ENCODE assay signal across 1 cellular context in the genomic region with DNA sequence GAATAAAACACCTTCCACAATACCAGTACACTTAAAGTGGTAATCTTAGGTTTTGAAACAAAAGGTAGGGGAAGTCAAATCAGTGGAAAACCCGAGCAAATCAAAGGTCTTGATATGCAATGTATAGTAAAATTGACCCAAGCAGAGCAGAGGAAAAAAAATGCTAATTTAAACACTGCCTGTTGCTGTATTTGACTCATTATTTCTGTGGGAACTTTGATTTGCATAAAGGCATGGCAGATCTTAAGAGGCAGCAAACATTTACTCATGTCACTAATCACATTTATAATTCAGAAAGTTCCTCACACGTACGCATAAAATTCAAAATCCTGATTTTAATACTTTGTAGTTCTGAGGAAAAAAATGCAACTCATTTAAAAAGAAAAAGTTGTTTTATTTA.
TF ChIP-seq lines count a peak whose summit lies in the region.

No MANE protein-coding gene starts in this region.

TF ChIP-seq in GM23338, 12 proteins besides CTCF, POLR2A, EP300 and RAD21 (continued from another document):
- TF ChIP-seq, protein P1, sequence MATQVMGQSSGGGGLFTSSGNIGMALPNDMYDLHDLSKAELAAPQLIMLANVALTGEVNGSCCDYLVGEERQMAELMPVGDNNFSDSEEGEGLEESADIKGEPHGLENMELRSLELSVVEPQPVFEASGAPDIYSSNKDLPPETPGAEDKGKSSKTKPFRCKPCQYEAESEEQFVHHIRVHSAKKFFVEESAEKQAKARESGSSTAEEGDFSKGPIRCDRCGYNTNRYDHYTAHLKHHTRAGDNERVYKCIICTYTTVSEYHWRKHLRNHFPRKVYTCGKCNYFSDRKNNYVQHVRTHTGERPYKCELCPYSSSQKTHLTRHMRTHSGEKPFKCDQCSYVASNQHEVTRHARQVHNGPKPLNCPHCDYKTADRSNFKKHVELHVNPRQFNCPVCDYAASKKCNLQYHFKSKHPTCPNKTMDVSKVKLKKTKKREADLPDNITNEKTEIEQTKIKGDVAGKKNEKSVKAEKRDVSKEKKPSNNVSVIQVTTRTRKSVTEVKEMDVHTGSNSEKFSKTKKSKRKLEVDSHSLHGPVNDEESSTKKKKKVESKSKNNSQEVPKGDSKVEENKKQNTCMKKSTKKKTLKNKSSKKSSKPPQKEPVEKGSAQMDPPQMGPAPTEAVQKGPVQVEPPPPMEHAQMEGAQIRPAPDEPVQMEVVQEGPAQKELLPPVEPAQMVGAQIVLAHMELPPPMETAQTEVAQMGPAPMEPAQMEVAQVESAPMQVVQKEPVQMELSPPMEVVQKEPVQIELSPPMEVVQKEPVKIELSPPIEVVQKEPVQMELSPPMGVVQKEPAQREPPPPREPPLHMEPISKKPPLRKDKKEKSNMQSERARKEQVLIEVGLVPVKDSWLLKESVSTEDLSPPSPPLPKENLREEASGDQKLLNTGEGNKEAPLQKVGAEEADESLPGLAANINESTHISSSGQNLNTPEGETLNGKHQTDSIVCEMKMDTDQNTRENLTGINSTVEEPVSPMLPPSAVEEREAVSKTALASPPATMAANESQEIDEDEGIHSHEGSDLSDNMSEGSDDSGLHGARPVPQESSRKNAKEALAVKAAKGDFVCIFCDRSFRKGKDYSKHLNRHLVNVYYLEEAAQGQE (IDR thresholded peaks at IDR 0.05; ENCODE audit: unreplicated experiment), result no peak
- TF ChIP-seq CREB1 (CRISPR knock-in tag; IDR thresholded peaks at IDR 0.05; ENCODE audit: low read depth) (no peak), NANOG (IDR thresholded peaks at IDR 0.05; ENCODE audit: borderline replicate concordance) (no peak), STAT1 (IDR thresholded peaks at IDR 0.05; ENCODE audit: unreplicated experiment) (no peak), JUNB (IDR thresholded peaks at IDR 0.05; ENCODE audit: unreplicated experiment) (no peak), ZNF114 (CRISPR knock-in tag; IDR thresholded peaks at IDR 0.05) (no peak), POLR2AphosphoS5 (IDR thresholded peaks at IDR 0.05; ENCODE audit: low read depth) (no peak), ZNF331 (CRISPR knock-in tag; IDR thresholded peaks at IDR 0.05; ENCODE audit: low read depth) (no peak), EZH2phosphoT487 (IDR thresholded peaks at IDR 0.05; ENCODE audit: unreplicated experiment) (no peak)
- TF ChIP-seq, protein P2, sequence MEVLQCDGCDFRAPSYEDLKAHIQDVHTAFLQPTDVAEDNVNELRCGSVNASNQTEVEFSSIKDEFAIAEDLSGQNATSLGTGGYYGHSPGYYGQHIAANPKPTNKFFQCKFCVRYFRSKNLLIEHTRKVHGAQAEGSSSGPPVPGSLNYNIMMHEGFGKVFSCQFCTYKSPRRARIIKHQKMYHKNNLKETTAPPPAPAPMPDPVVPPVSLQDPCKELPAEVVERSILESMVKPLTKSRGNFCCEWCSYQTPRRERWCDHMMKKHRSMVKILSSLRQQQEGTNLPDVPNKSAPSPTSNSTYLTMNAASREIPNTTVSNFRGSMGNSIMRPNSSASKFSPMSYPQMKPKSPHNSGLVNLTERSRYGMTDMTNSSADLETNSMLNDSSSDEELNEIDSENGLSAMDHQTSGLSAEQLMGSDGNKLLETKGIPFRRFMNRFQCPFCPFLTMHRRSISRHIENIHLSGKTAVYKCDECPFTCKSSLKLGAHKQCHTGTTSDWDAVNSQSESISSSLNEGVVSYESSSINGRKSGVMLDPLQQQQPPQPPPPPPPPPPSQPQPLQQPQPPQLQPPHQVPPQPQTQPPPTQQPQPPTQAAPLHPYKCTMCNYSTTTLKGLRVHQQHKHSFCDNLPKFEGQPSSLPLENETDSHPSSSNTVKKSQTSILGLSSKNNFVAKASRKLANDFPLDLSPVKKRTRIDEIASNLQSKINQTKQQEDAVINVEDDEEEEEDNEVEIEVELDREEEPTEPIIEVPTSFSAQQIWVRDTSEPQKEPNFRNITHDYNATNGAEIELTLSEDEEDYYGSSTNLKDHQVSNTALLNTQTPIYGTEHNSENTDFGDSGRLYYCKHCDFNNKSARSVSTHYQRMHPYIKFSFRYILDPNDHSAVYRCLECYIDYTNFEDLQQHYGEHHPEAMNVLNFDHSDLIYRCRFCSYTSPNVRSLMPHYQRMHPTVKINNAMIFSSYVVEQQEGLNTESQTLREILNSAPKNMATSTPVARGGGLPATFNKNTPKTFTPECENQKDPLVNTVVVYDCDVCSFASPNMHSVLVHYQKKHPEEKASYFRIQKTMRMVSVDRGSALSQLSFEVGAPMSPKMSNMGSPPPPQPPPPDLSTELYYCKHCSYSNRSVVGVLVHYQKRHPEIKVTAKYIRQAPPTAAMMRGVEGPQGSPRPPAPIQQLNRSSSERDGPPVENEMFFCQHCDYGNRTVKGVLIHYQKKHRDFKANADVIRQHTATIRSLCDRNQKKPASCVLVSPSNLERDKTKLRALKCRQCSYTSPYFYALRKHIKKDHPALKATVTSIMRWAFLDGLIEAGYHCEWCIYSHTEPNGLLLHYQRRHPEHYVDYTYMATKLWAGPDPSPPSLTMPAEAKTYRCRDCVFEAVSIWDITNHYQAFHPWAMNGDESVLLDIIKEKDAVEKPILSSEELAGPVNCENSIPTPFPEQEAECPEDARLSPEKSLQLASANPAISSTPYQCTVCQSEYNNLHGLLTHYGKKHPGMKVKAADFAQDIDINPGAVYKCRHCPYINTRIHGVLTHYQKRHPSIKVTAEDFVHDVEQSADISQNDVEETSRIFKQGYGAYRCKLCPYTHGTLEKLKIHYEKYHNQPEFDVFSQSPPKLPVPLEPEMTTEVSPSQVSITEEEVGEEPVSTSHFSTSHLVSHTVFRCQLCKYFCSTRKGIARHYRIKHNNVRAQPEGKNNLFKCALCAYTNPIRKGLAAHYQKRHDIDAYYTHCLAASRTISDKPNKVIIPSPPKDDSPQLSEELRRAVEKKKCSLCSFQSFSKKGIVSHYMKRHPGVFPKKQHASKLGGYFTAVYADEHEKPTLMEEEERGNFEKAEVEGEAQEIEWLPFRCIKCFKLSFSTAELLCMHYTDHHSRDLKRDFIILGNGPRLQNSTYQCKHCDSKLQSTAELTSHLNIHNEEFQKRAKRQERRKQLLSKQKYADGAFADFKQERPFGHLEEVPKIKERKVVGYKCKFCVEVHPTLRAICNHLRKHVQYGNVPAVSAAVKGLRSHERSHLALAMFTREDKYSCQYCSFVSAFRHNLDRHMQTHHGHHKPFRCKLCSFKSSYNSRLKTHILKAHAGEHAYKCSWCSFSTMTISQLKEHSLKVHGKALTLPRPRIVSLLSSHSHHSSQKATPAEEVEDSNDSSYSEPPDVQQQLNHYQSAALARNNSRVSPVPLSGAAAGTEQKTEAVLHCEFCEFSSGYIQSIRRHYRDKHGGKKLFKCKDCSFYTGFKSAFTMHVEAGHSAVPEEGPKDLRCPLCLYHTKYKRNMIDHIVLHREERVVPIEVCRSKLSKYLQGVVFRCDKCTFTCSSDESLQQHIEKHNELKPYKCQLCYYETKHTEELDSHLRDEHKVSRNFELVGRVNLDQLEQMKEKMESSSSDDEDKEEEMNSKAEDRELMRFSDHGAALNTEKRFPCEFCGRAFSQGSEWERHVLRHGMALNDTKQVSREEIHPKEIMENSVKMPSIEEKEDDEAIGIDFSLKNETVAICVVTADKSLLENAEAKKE (CRISPR knock-in tag; IDR thresholded peaks at IDR 0.05), result no peak
- TF ChIP-seq, protein P3, sequence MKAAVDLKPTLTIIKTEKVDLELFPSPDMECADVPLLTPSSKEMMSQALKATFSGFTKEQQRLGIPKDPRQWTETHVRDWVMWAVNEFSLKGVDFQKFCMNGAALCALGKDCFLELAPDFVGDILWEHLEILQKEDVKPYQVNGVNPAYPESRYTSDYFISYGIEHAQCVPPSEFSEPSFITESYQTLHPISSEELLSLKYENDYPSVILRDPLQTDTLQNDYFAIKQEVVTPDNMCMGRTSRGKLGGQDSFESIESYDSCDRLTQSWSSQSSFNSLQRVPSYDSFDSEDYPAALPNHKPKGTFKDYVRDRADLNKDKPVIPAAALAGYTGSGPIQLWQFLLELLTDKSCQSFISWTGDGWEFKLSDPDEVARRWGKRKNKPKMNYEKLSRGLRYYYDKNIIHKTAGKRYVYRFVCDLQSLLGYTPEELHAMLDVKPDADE (IDR thresholded peaks at IDR 0.05), result no peak
TF ChIP-seq in GM23338: peak in this region for 0.
